In the genomic region with DNA sequence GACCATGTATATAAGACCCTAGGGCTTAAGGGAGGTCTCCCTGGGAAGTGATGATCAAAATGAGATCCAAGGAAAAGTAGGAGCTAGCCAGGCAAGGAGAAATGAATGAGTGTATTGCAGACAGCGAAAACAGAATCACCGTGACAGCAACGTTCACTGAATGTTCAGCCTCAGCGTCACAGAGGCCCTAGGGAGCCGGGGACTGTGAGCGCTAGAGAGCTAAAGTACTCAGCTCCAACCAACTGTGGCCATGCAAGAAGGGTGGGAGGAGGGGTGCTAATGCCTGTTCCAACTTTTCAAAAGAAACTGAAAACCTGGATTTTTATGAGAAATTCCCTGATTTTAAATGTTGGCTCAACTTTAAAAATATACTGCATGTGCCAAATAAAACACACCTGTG, we compare ENCODE assay signal across 17 cellular contexts.
"Had no signal": no experiment of that assay in that cellular context is flagged by ENCODE, and none has a peak within 500 bp of the region (broad histone marks: within the 10 kb centered on the region; RNA-seq: fewer than 3 reads in every experiment).

No MANE protein-coding gene starts in this region.

- H3K4me3 Mint-ChIP-seq: activated naive CD8-positive, alpha-beta T cell; dendritic cell treated with granulocyte-macrophage colony-stimulating factor and Interleukin-4, amounts not matched to agents 40 ng/mL and 50 ng/mL, for 4 days; immature natural killer cell; neural crest cell had no signal

- H3K27ac Mint-ChIP-seq: activated naive CD8-positive, alpha-beta T cell; dendritic cell treated with granulocyte-macrophage colony-stimulating factor and Interleukin-4, amounts not matched to agents 40 ng/mL and 50 ng/mL, for 4 days; progenitor cell of endocrine pancreas had no signal

- FAIRE-seq: bronchial epithelial cell, endothelial cell of umbilical vein had no signal

- H3K36me3 Mint-ChIP-seq: activated naive CD8-positive, alpha-beta T cell; immature natural killer cell had no signal

- DNase-seq: activated CD4-positive, alpha-beta T cell treated with anti-CD3 and anti-CD28 coated beads, Interleukin-2, amount 50 U/mL, for 4 hours; activated gamma-delta T cell; effector CD8-positive, alpha-beta T cell; esophagus squamous epithelium; immature natural killer cell; kidney glomerular epithelial cell; stimulated activated CD4-positive, alpha-beta T cell treated with anti-CD3 and anti-CD28 coated beads, Interleukin-2, amount 100 ng/mL, for 24 hours; stomach; T-helper 9 cell; upper lobe of left lung had no signal

- H3K9me3 Mint-ChIP-seq: dendritic cell treated with granulocyte-macrophage colony-stimulating factor and Interleukin-4, amounts not matched to agents 40 ng/mL and 50 ng/mL, for 4 days; immature natural killer cell; neural crest cell had no signal

- ATAC-seq: activated CD4-positive, CD25-positive, alpha-beta regulatory T cell treated with anti-CD3 and anti-CD28 coated beads, Interleukin-2, amount 50 U/mL, for 24 hours had no signal
